20 cellular contexts compared by ENCODE assay signal in the genomic region with DNA sequence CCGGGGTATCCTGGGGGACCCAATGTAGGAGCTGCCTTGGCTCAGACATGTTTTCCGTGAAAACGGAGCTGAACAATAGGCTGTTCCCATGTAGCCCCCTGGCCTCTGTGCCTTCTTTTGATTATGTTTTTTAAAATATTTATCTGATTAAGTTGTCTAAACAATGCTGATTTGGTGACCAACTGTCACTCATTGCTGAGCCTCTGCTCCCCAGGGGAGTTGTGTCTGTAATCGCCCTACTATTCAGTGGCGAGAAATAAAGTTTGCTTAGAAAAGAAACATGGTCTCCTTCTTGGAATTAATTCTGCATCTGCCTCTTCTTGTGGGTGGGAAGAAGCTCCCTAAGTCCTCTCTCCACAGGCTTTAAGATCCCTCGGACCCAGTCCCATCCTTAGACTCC. TPM values are rescaled to one million over a fixed set of nuclear protein-coding genes. Genes with fewer than 3 reads are reported as not detected.
DNase-seq lines count a peak whose midpoint lies in the region; ATAC-seq, FAIRE-seq and TF ChIP-seq lines count a peak whose summit lies in the region.
"Had no signal": no experiment of that assay in that cellular context is flagged by ENCODE, and none has a peak within 500 bp of the region (broad histone marks: within the 10 kb centered on the region; RNA-seq: fewer than 3 reads in every experiment).

No MANE protein-coding gene starts in this region.

- peaks cover 0 to 1% of the 10 kb centered on the region in 2 donors for H3K27me3 Mint-ChIP-seq in CD8-positive, alpha-beta memory T cell
- H3K27me3 Mint-ChIP-seq in activated B cell treated with CpG ODN at 0.5 μM for 24 hours (no peaks in the 10 kb centered on the region), immature natural killer cell (ENCODE audit: low read depth in 3 of 3) (peaks cover 6 to 13% (median 10%) of the 10 kb centered on the region in 3 donors)

- peaks cover 14 to 60% (median 16%) of the 10 kb centered on the region in 3 donors for H3K36me3 Mint-ChIP-seq in CD8-positive, alpha-beta memory T cell
- H3K36me3 Mint-ChIP-seq in activated B cell treated with CpG ODN at 0.5 μM for 24 hours (ENCODE audit: low read depth) (peaks cover 67% of the 10 kb centered on the region), immature natural killer cell (peaks cover 10 to 13% (median 10%) of the 10 kb centered on the region in 3 donors)

- H3K9me3 ChIP-seq in BLaER1, result no peaks in the 10 kb centered on the region
- H3K9me3 ChIP-seq in CD8-positive, alpha-beta memory T cell (ENCODE audit: low read length), result no peaks in the 10 kb centered on the region
- H3K9me3 ChIP-seq in colonic mucosa, result no peaks in the 10 kb centered on the region
- H3K9me3 ChIP-seq in prostate gland, result no peaks in the 10 kb centered on the region
- H3K9me3 ChIP-seq in HepG2 (ENCODE audit: low read length), result no peaks in the 10 kb centered on the region
- H3K9me3 ChIP-seq: BE2C, tibial nerve had no signal

- H3K4me1 ChIP-seq in BLaER1 (peaks cover 94% of the 10 kb centered on the region), colonic mucosa (peaks cover 4% of the 10 kb centered on the region), prostate gland (replicated peaks) (no peaks in the 10 kb centered on the region), HepG2 (ENCODE audit: insufficient read depth, low read length) (peaks cover 25% of the 10 kb centered on the region)
- H3K4me1 ChIP-seq in CD8-positive, alpha-beta memory T cell (ENCODE audit: insufficient read depth, low read length), result peaks cover 77% of the 10 kb centered on the region

- no TSS peak for BruUV-seq in HepG2 (replicated peaks; lab: Mats Ljungman, UMichigan)

- TF ChIP-seq RAD21 in HepG2 (CRISPR knock-in tag; IDR thresholded peaks at IDR 0.05), result no peak

- H3K27ac Mint-ChIP-seq in CD8-positive, alpha-beta memory T cell, result peak overlapping the region; percentile 73 to 99 (median 92)
- H3K27ac Mint-ChIP-seq in activated B cell treated with CpG ODN at 0.5 μM for 24 hours, result peak overlapping the region; percentile 94
- peak overlapping the region in 5 of 6 donors; percentile 48 to 96 (median 82) for H3K27ac Mint-ChIP-seq in immature natural killer cell

- H3K36me3 ChIP-seq in BLaER1 (peaks cover 25% of the 10 kb centered on the region), colonic mucosa (no peaks in the 10 kb centered on the region), prostate gland (no peaks in the 10 kb centered on the region), HepG2 (replicated peaks in 1 of 2; ENCODE audit: control insufficient read depth in 1 of 2, insufficient read depth in 2 of 2, low read length in 2 of 2) (no peaks in the 10 kb centered on the region)
- peaks cover 5% of the 10 kb centered on the region for H3K36me3 ChIP-seq in CD8-positive, alpha-beta memory T cell (ENCODE audit: insufficient read depth, low read length)
- H3K36me3 ChIP-seq: BE2C, tibial nerve had no signal

- ATAC-seq in activated B cell treated with CpG ODN at 0.5 μM for 24 hours (ENCODE audit: low read depth) (no peak), HepG2 (no peak)
- ATAC-seq: left cardiac atrium had no signal

- H3K4me3 Mint-ChIP-seq in CD8-positive, alpha-beta memory T cell, result peak overlapping the region; percentile 75 to 100 (median 99)
- H3K4me3 Mint-ChIP-seq in activated B cell treated with CpG ODN at 0.5 μM for 24 hours (peak overlapping the region; percentile 78), immature natural killer cell (peak overlapping the region; percentile 33 to 70 (median 54))

- POLR2A ChIA-PET in CD8-positive, alpha-beta memory T cell (lab: Charles Lee), result interaction anchor here (0.6 to 7.6 kb wide), 7 partner anchors 10 to 249 kb away, joined by 3 to 91 read pairs (median 7); partner anchors contain the start of genes MPIG6B and NCR3
- POLR2A ChIA-PET in activated B cell treated with CpG ODN at 0.5 μM for 24 hours (lab: Charles Lee) (interaction anchor here (0.6 to 26.0 kb wide), 7 partner anchors 1 to 271 kb away, joined by 3 to 1155 read pairs (median 234); partner anchors contain the start of genes BAG6, LST1, LTA and LTB), HepG2 (lab: Yijun Ruan, JAX) (interaction anchor here (1.6 to 2.3 kb wide), 3 partner anchors 20 to 87 kb away, joined by 4 to 9 read pairs (median 6); partner anchors contain the start of genes DDX39B and GPANK1)

- H3K27me3 ChIP-seq in BLaER1 (no peaks in the 10 kb centered on the region), colonic mucosa (no peaks in the 10 kb centered on the region), prostate gland (replicated peaks; ENCODE audit: insufficient read depth) (no peaks in the 10 kb centered on the region), HepG2 (ENCODE audit: control insufficient read depth in 1 of 2, insufficient read depth in 2 of 2, low read length in 2 of 2) (peaks cover 20 to 93% of the 10 kb centered on the region in 2 experiments)
- no peaks in the 10 kb centered on the region for H3K27me3 ChIP-seq in CD8-positive, alpha-beta memory T cell (ENCODE audit: insufficient read depth, low read length, poor library complexity, severe bottlenecking)
- H3K27me3 ChIP-seq: BE2C, tibial nerve had no signal

- peak overlapping the region; percentile 98 for H3K4me2 ChIP-seq in BLaER1
- no peak overlapping the region for H3K4me2 ChIP-seq in HepG2 (ENCODE audit: low read depth, low read length)

- no peak overlapping the region for H2AFZ ChIP-seq in HepG2 (ENCODE audit: low read length)

- in situ Hi-C loops in HepG2 (cut with HindIII; ENCODE audit: extremely low pct_ligation_motif_present, low pct_unique_long_range_greater_than_20kb), result no loop called here

- H3K4me1 Mint-ChIP-seq in CD8-positive, alpha-beta memory T cell, result peaks cover 80 to 90% (median 83%) of the 10 kb centered on the region in 3 donors
- H3K4me1 Mint-ChIP-seq in activated B cell treated with CpG ODN at 0.5 μM for 24 hours, result peaks cover 85% of the 10 kb centered on the region
- peaks cover 91 to 94% of the 10 kb centered on the region in 2 donors for H3K4me1 Mint-ChIP-seq in immature natural killer cell

- DNase-seq in CD8-positive, alpha-beta memory T cell, result no peak
- DNase-seq in activated B cell treated with CpG ODN at 0.5 μM for 24 hours (no peak), immature natural killer cell (no peak), colonic mucosa (no peak), nucleus accumbens (lab: John Stamatoyannopoulos, UW) (no peak), prostate gland (ENCODE audit: low spot score) (no peak), HepG2 (ENCODE audit: low spot score) (no peak)
- DNase-seq: activated CD4-positive, alpha-beta T cell treated with anti-CD3 and anti-CD28 coated beads, Interleukin-2, amount 50 U/mL, for 4 hours; BE2C; head of caudate nucleus; left cardiac atrium; NCI-H187 treated with DMSO at 0.1 percent for 48 hours; NCI-H526 had no signal

- no peak for TF ChIP-seq EP300 in HepG2 (IDR thresholded peaks at IDR 0.05; ENCODE audit: low read depth in 2 of 2, low read length in 2 of 2)
- TF ChIP-seq EP300 in HepG2 (CRISPR knock-in tag; IDR thresholded peaks at IDR 0.05; ENCODE audit: borderline replicate concordance), result no peak

- H4K20me1 ChIP-seq in BLaER1 (0 out of 2 replicates have a peak, but pooled peaks cover 7% of the 10 kb centered on the region), HepG2 (ENCODE audit: insufficient read depth, low read length) (no peaks in the 10 kb centered on the region)

- 81% methylated on average over 6 of the region's 6 CpGs for WGBS in prostate gland
- WGBS in HepG2 (ENCODE audit: low lambda C conversion rate), result 54% methylated on average over 6 of the region's 6 CpGs

- TF ChIP-seq CTCF in activated B cell treated with CpG ODN at 0.5 μM for 24 hours (IDR thresholded peaks at IDR 0.05) (no peak), colonic mucosa (IDR thresholded peaks at IDR 0.05) (no peak), prostate gland (IDR thresholded peaks at IDR 0.05) (no peak), HepG2 (CRISPR knock-in tag; IDR thresholded peaks at IDR 0.05) (no peak)

- no peaks in the 10 kb centered on the region for H3K9me3 Mint-ChIP-seq in CD8-positive, alpha-beta memory T cell
- no peaks in the 10 kb centered on the region for H3K9me3 Mint-ChIP-seq in activated B cell treated with CpG ODN at 0.5 μM for 24 hours
- no peaks in the 10 kb centered on the region for H3K9me3 Mint-ChIP-seq in immature natural killer cell

- CTCF ChIA-PET in CD8-positive, alpha-beta memory T cell (lab: Charles Lee), result interaction anchor here (1.7 to 19.7 kb wide), 3 partner anchors 14 to 84 kb away, joined by 6 to 692 read pairs (median 576); partner anchors contain the start of genes ATP6V1G2, DDX39B, LST1 and LTA
- CTCF ChIA-PET in activated B cell treated with CpG ODN at 0.5 μM for 24 hours (lab: Charles Lee), result interaction anchor here (0.7 to 25.7 kb wide), 4 partner anchors 10 to 252 kb away, joined by 4 to 611 read pairs (median 294); partner anchors contain the start of genes ATP6V1G2, DDX39B, NCR3 and NFKBIL1
- CTCF ChIA-PET in HepG2 (lab: Yijun Ruan, JAX; ENCODE audit: low intra/inter-chr PET ratio, low total read pairs), result no interaction called here

- no peak for TF ChIP-seq POLR2A in prostate gland (IDR thresholded peaks at IDR 0.05)
- no peak for TF ChIP-seq POLR2A in HepG2 (IDR thresholded peaks at IDR 0.05; ENCODE audit: insufficient read depth in 1 of 2, low read depth in 2 of 2, low read length in 2 of 2)

- FAIRE-seq in HepG2 (lab: Jason Lieb, UNC), result no peak

- no peak overlapping the region for H3K27ac ChIP-seq in BLaER1
- peak overlapping the region; percentile 13 for H3K27ac ChIP-seq in CD8-positive, alpha-beta memory T cell (ENCODE audit: low read depth, low read length)
- no peak overlapping the region for H3K27ac ChIP-seq in colonic mucosa
- no peak overlapping the region for H3K27ac ChIP-seq in prostate gland
- no peak overlapping the region for H3K27ac ChIP-seq in HepG2 (ENCODE audit: extremely low read length, insufficient read depth, low read length)
- H3K27ac ChIP-seq: tibial nerve had no signal

- no peak overlapping the region for H3K9ac ChIP-seq in BLaER1
- no peak overlapping the region for H3K9ac ChIP-seq in colonic mucosa (ENCODE audit: low read depth in 2 of 2, low read length in 2 of 2)
- H3K9ac ChIP-seq in HepG2 (ENCODE audit: insufficient read depth, low read depth, low read length), result no peak overlapping the region

- H3K79me2 ChIP-seq in HepG2 (ENCODE audit: insufficient read depth, low read length), result no peaks in the 10 kb centered on the region

- intact Hi-C loops in activated B cell treated with CpG ODN at 0.5 μM for 24 hours (cut with micrococcal nuclease), result no loop called here
- intact Hi-C loops in colonic mucosa (cut with DNase I), result no loop called here
- intact Hi-C loops in prostate gland (cut with DNase I), result no loop called here
- intact Hi-C loops in HepG2 (cut with micrococcal nuclease; ENCODE audit: unreplicated experiment), result no loop called here

- no peak overlapping the region for H3K4me3 ChIP-seq in BLaER1
- no peak overlapping the region for H3K4me3 ChIP-seq in CD8-positive, alpha-beta memory T cell (ENCODE audit: low read length)
- no peak overlapping the region for H3K4me3 ChIP-seq in colonic mucosa
- H3K4me3 ChIP-seq in prostate gland, result no peak overlapping the region
- no peak overlapping the region for H3K4me3 ChIP-seq in HepG2 (replicated peaks in 1 of 3; ENCODE audit: insufficient read depth in 1 of 3, low read depth in 2 of 3, low read length in 3 of 3)
- H3K4me3 ChIP-seq: tibial nerve had no signal

RNA-seq across cellular contexts. Expression of gene TNF, which starts 2.7 kb away (rescaled TPM):
- 100 to 1,000 TPM; 207 to 215 TPM for total RNA-seq in CD8-positive, alpha-beta memory T cell
- polyA plus RNA-seq in CD8-positive, alpha-beta memory T cell, result 7.9 TPM
- total RNA-seq in activated B cell treated with CpG ODN at 0.5 μM for 24 hours (135 and 139 TPM in 2 replicates), colonic mucosa (1 to 10 TPM in 1 of 2 donors, under 1 TPM in 1; 0.48 to 1.4 TPM), prostate gland (under 1 TPM in 1 of 2 donors, not detected in 1; 0.23 TPM), HepG2 (2016; rRNA removed; fragmentation: Illumina TruSeq; extraction: Trizol) (not detected in 2 replicates)
- polyA plus RNA-seq in immature natural killer cell (1 to 10 TPM; 2.1 to 5.9 (median 5.6) TPM), HepG2 (2011; rRNA removed) (not detected in 2 replicates)
- total RNA-seq in HepG2 (2016; cell fraction: cytosol; rRNA removed; fragmentation: Illumina TruSeq; extraction: Trizol; ENCODE audit: low read depth), result not detected in 2 replicates
- total RNA-seq in HepG2 (2016; cell fraction: insoluble cytoplasmic fraction; rRNA removed; fragmentation: Illumina TruSeq; extraction: Trizol), result 0.09 and 0.10 TPM in 2 replicates
- 0.15 TPM in 1 of 2 replicates, not detected in the other for total RNA-seq in HepG2 (2016; cell fraction: membrane; rRNA removed; fragmentation: Illumina TruSeq; extraction: Trizol)
- total RNA-seq in HepG2 (2016; cell fraction: nucleus; rRNA removed; fragmentation: Illumina TruSeq; extraction: Trizol), result not detected in 2 replicates
- polyA plus RNA-seq in HepG2 (2011; cell fraction: cytosol; rRNA removed), result not detected in 2 replicates
- polyA plus RNA-seq in HepG2 (2011; cell fraction: nucleus; rRNA removed), result not detected in 2 replicates
- not detected in 2 replicates for polyA plus RNA-seq in HepG2 (2012)
- not detected in 2 replicates for polyA plus RNA-seq in HepG2 (2016; cell fraction: cytosol; fragmentation: Illumina TruSeq; extraction: Trizol; ENCODE audit: low read depth)
- not detected in 2 replicates for polyA plus RNA-seq in HepG2 (2016; cell fraction: insoluble cytoplasmic fraction; fragmentation: Illumina TruSeq; extraction: Trizol; ENCODE audit: low read depth)
- polyA plus RNA-seq in HepG2 (2016; cell fraction: membrane; fragmentation: Illumina TruSeq; extraction: Trizol; ENCODE audit: low read depth), result not detected in 2 replicates
- polyA plus RNA-seq in HepG2 (2016; cell fraction: nucleus; fragmentation: Illumina TruSeq; extraction: Trizol; ENCODE audit: insufficient read depth, low read depth), result 0.28 TPM in 1 of 2 replicates, not detected in the other
- polyA minus RNA-seq in HepG2 (2011; rRNA and poly(A)+ RNA removed; ENCODE audit: low replicate concordance), result 0.26 TPM in 1 of 2 replicates, not detected in the other
- not detected in 2 replicates for polyA minus RNA-seq in HepG2 (2011; cell fraction: cytosol; rRNA and poly(A)+ RNA removed)
- not detected in 2 replicates for polyA minus RNA-seq in HepG2 (2011; cell fraction: nucleus; rRNA and poly(A)+ RNA removed)
- total RNA-seq: chondrocyte, tibial nerve had no signal

RNA-seq across cellular contexts. Expression of gene LTB, which starts 4.2 kb away (rescaled TPM):
- 100 to 1,000 TPM; 196 to 206 TPM for total RNA-seq in CD8-positive, alpha-beta memory T cell
- polyA plus RNA-seq in CD8-positive, alpha-beta memory T cell, result 1,182 TPM
- total RNA-seq in activated B cell treated with CpG ODN at 0.5 μM for 24 hours, result 155 and 177 TPM in 2 replicates
- polyA plus RNA-seq in immature natural killer cell, result 100 to 1,000 TPM; 132 to 137 (median 133) TPM
- 1 to 10 TPM; 3.4 to 5.7 TPM for total RNA-seq in colonic mucosa
- under 1 TPM in 1 of 2 donors, not detected in 1; 0.97 TPM for total RNA-seq in prostate gland
- total RNA-seq in HepG2 (2016; rRNA removed; fragmentation: Illumina TruSeq; extraction: Trizol), result 0.22 TPM in 1 of 2 replicates, not detected in the other
- total RNA-seq in HepG2 (2016; cell fraction: cytosol; rRNA removed; fragmentation: Illumina TruSeq; extraction: Trizol; ENCODE audit: low read depth), result not detected in 2 replicates
- 0.13 and 0.46 TPM in 2 replicates for total RNA-seq in HepG2 (2016; cell fraction: insoluble cytoplasmic fraction; rRNA removed; fragmentation: Illumina TruSeq; extraction: Trizol)
- not detected in 2 replicates for total RNA-seq in HepG2 (2016; cell fraction: membrane; rRNA removed; fragmentation: Illumina TruSeq; extraction: Trizol)
- not detected in 2 replicates for total RNA-seq in HepG2 (2016; cell fraction: nucleus; rRNA removed; fragmentation: Illumina TruSeq; extraction: Trizol)
- polyA plus RNA-seq in HepG2 (2011; rRNA removed), result 0.09 and 0.30 TPM in 2 replicates
- polyA plus RNA-seq in HepG2 (2011; cell fraction: cytosol; rRNA removed), result 0.19 and 0.27 TPM in 2 replicates
- 0.54 TPM in 1 of 2 replicates, not detected in the other for polyA plus RNA-seq in HepG2 (2011; cell fraction: nucleus; rRNA removed)
- polyA plus RNA-seq in HepG2 (2012), result 0.29 TPM in 1 of 2 replicates, not detected in the other
- 0.15 and 0.16 TPM in 2 replicates for polyA plus RNA-seq in HepG2 (2016; cell fraction: cytosol; fragmentation: Illumina TruSeq; extraction: Trizol; ENCODE audit: low read depth)
- 0.41 TPM in 1 of 2 replicates, not detected in the other for polyA plus RNA-seq in HepG2 (2016; cell fraction: insoluble cytoplasmic fraction; fragmentation: Illumina TruSeq; extraction: Trizol; ENCODE audit: low read depth)
- polyA plus RNA-seq in HepG2 (2016; cell fraction: membrane; fragmentation: Illumina TruSeq; extraction: Trizol; ENCODE audit: low read depth), result 0.20 and 0.23 TPM in 2 replicates
- polyA plus RNA-seq in HepG2 (2016; cell fraction: nucleus; fragmentation: Illumina TruSeq; extraction: Trizol; ENCODE audit: insufficient read depth, low read depth), result not detected in 2 replicates
- not detected in 2 replicates for polyA minus RNA-seq in HepG2 (2011; rRNA and poly(A)+ RNA removed; ENCODE audit: low replicate concordance)
- not detected in 2 replicates for polyA minus RNA-seq in HepG2 (2011; cell fraction: cytosol; rRNA and poly(A)+ RNA removed)
- not detected in 2 replicates for polyA minus RNA-seq in HepG2 (2011; cell fraction: nucleus; rRNA and poly(A)+ RNA removed)
- total RNA-seq: chondrocyte, RPMI7951, tibial nerve had no signal

RNA-seq across cellular contexts. Expression of gene LTA, which starts 6.0 kb away (rescaled TPM):
- total RNA-seq in CD8-positive, alpha-beta memory T cell, result 100 to 1,000 TPM; 839 to 854 TPM
- 23.3 TPM for polyA plus RNA-seq in CD8-positive, alpha-beta memory T cell
- 60.4 and 66.0 TPM in 2 replicates for total RNA-seq in activated B cell treated with CpG ODN at 0.5 μM for 24 hours
- 1 to 10 TPM; 1.4 to 6.6 (median 3.1) TPM for polyA plus RNA-seq in immature natural killer cell
- 1 to 10 TPM in 1 of 2 donors, under 1 TPM in 1; 0.35 to 2.4 TPM for total RNA-seq in colonic mucosa
- total RNA-seq in prostate gland, result 1 to 10 TPM in 1 of 2 donors, not detected in 1; 1.2 TPM
- not detected in 2 replicates for total RNA-seq in HepG2 (2016; rRNA removed; fragmentation: Illumina TruSeq; extraction: Trizol)
- not detected in 2 replicates for total RNA-seq in HepG2 (2016; cell fraction: cytosol; rRNA removed; fragmentation: Illumina TruSeq; extraction: Trizol; ENCODE audit: low read depth)
- total RNA-seq in HepG2 (2016; cell fraction: insoluble cytoplasmic fraction; rRNA removed; fragmentation: Illumina TruSeq; extraction: Trizol), result not detected in 2 replicates
- total RNA-seq in HepG2 (2016; cell fraction: membrane; rRNA removed; fragmentation: Illumina TruSeq; extraction: Trizol), result not detected in 2 replicates
- total RNA-seq in HepG2 (2016; cell fraction: nucleus; rRNA removed; fragmentation: Illumina TruSeq; extraction: Trizol), result not detected in 2 replicates
- 0.09 TPM in 1 of 2 replicates, not detected in the other for polyA plus RNA-seq in HepG2 (2011; rRNA removed)
- 0.04 TPM in 1 of 2 replicates, not detected in the other for polyA plus RNA-seq in HepG2 (2011; cell fraction: cytosol; rRNA removed)
- polyA plus RNA-seq in HepG2 (2011; cell fraction: nucleus; rRNA removed), result 0.09 TPM in 1 of 2 replicates, not detected in the other
- 0.09 TPM in 1 of 2 replicates, not detected in the other for polyA plus RNA-seq in HepG2 (2012)
- not detected in 2 replicates for polyA plus RNA-seq in HepG2 (2016; cell fraction: cytosol; fragmentation: Illumina TruSeq; extraction: Trizol; ENCODE audit: low read depth)
- polyA plus RNA-seq in HepG2 (2016; cell fraction: insoluble cytoplasmic fraction; fragmentation: Illumina TruSeq; extraction: Trizol; ENCODE audit: low read depth), result not detected in 2 replicates
- polyA plus RNA-seq in HepG2 (2016; cell fraction: membrane; fragmentation: Illumina TruSeq; extraction: Trizol; ENCODE audit: low read depth), result not detected in 2 replicates
- polyA plus RNA-seq in HepG2 (2016; cell fraction: nucleus; fragmentation: Illumina TruSeq; extraction: Trizol; ENCODE audit: insufficient read depth, low read depth), result not detected in 2 replicates
- polyA minus RNA-seq in HepG2 (2011; rRNA and poly(A)+ RNA removed; ENCODE audit: low replicate concordance), result not detected in 2 replicates
- not detected in 2 replicates for polyA minus RNA-seq in HepG2 (2011; cell fraction: cytosol; rRNA and poly(A)+ RNA removed)
- polyA minus RNA-seq in HepG2 (2011; cell fraction: nucleus; rRNA and poly(A)+ RNA removed), result not detected in 2 replicates
- total RNA-seq: chondrocyte, epithelial cell of proximal tubule, left cardiac atrium, renal cortical epithelial cell, RPMI7951, tibial nerve had no signal

RNA-seq across cellular contexts. Expression of gene LST1, which starts 8.0 kb away (rescaled TPM):
- 10 to 100 TPM; 22.0 to 22.4 TPM for total RNA-seq in CD8-positive, alpha-beta memory T cell
- 49.6 TPM for polyA plus RNA-seq in CD8-positive, alpha-beta memory T cell
- 7.8 and 8.4 TPM in 2 replicates for total RNA-seq in activated B cell treated with CpG ODN at 0.5 μM for 24 hours
- polyA plus RNA-seq in immature natural killer cell, result 10 to 100 TPM; 20.3 to 44.8 (median 42.3) TPM
- total RNA-seq in colonic mucosa, result 1 to 10 TPM; 4.8 to 9.2 TPM
- total RNA-seq in prostate gland, result 1 to 10 TPM in 1 of 2 donors, not detected in 1; 3.1 TPM
- not detected in 2 replicates for total RNA-seq in HepG2 (2016; rRNA removed; fragmentation: Illumina TruSeq; extraction: Trizol)
- total RNA-seq in HepG2 (2016; cell fraction: cytosol; rRNA removed; fragmentation: Illumina TruSeq; extraction: Trizol; ENCODE audit: low read depth), result not detected in 2 replicates
- total RNA-seq in HepG2 (2016; cell fraction: insoluble cytoplasmic fraction; rRNA removed; fragmentation: Illumina TruSeq; extraction: Trizol), result not detected in 2 replicates
- total RNA-seq in HepG2 (2016; cell fraction: membrane; rRNA removed; fragmentation: Illumina TruSeq; extraction: Trizol), result not detected in 2 replicates
- total RNA-seq in HepG2 (2016; cell fraction: nucleus; rRNA removed; fragmentation: Illumina TruSeq; extraction: Trizol), result not detected in 2 replicates
- polyA plus RNA-seq in HepG2 (2011; rRNA removed), result not detected in 2 replicates
- polyA plus RNA-seq in HepG2 (2011; cell fraction: cytosol; rRNA removed), result not detected in 2 replicates
- not detected in 2 replicates for polyA plus RNA-seq in HepG2 (2011; cell fraction: nucleus; rRNA removed)
- polyA plus RNA-seq in HepG2 (2012), result not detected in 2 replicates
- polyA plus RNA-seq in HepG2 (2016; cell fraction: cytosol; fragmentation: Illumina TruSeq; extraction: Trizol; ENCODE audit: low read depth), result not detected in 2 replicates
- not detected in 2 replicates for polyA plus RNA-seq in HepG2 (2016; cell fraction: insoluble cytoplasmic fraction; fragmentation: Illumina TruSeq; extraction: Trizol; ENCODE audit: low read depth)
- not detected in 2 replicates for polyA plus RNA-seq in HepG2 (2016; cell fraction: membrane; fragmentation: Illumina TruSeq; extraction: Trizol; ENCODE audit: low read depth)
- polyA plus RNA-seq in HepG2 (2016; cell fraction: nucleus; fragmentation: Illumina TruSeq; extraction: Trizol; ENCODE audit: insufficient read depth, low read depth), result not detected in 2 replicates
- polyA minus RNA-seq in HepG2 (2011; rRNA and poly(A)+ RNA removed; ENCODE audit: low replicate concordance), result not detected in 2 replicates
- not detected in 2 replicates for polyA minus RNA-seq in HepG2 (2011; cell fraction: cytosol; rRNA and poly(A)+ RNA removed)
- not detected in 2 replicates for polyA minus RNA-seq in HepG2 (2011; cell fraction: nucleus; rRNA and poly(A)+ RNA removed)
- total RNA-seq: chondrocyte, epithelial cell of proximal tubule, renal cortical epithelial cell, RPMI7951 had no signal

RNA-seq across cellular contexts. Expression of gene NCR3, which starts 14.7 kb away (rescaled TPM):
- total RNA-seq in CD8-positive, alpha-beta memory T cell, result 10 to 100 TPM; 22.4 to 26.3 TPM
- polyA plus RNA-seq in CD8-positive, alpha-beta memory T cell, result 328 TPM
- total RNA-seq in activated B cell treated with CpG ODN at 0.5 μM for 24 hours, result 10.0 and 11.2 TPM in 2 replicates
- polyA plus RNA-seq in immature natural killer cell, result 100 to 1,000 TPM; 393 to 414 (median 409) TPM
- total RNA-seq in colonic mucosa, result under 1 TPM; 0.67 to 0.90 TPM
- not detected for total RNA-seq in prostate gland
- not detected in 2 replicates for total RNA-seq in HepG2 (2016; rRNA removed; fragmentation: Illumina TruSeq; extraction: Trizol)
- not detected in 2 replicates for total RNA-seq in HepG2 (2016; cell fraction: cytosol; rRNA removed; fragmentation: Illumina TruSeq; extraction: Trizol; ENCODE audit: low read depth)
- total RNA-seq in HepG2 (2016; cell fraction: insoluble cytoplasmic fraction; rRNA removed; fragmentation: Illumina TruSeq; extraction: Trizol), result not detected in 2 replicates
- total RNA-seq in HepG2 (2016; cell fraction: membrane; rRNA removed; fragmentation: Illumina TruSeq; extraction: Trizol), result not detected in 2 replicates
- not detected in 2 replicates for total RNA-seq in HepG2 (2016; cell fraction: nucleus; rRNA removed; fragmentation: Illumina TruSeq; extraction: Trizol)
- not detected in 2 replicates for polyA plus RNA-seq in HepG2 (2011; rRNA removed)
- polyA plus RNA-seq in HepG2 (2011; cell fraction: cytosol; rRNA removed), result not detected in 2 replicates
- polyA plus RNA-seq in HepG2 (2011; cell fraction: nucleus; rRNA removed), result not detected in 2 replicates
- not detected in 2 replicates for polyA plus RNA-seq in HepG2 (2012)
- polyA plus RNA-seq in HepG2 (2016; cell fraction: cytosol; fragmentation: Illumina TruSeq; extraction: Trizol; ENCODE audit: low read depth), result not detected in 2 replicates
- not detected in 2 replicates for polyA plus RNA-seq in HepG2 (2016; cell fraction: insoluble cytoplasmic fraction; fragmentation: Illumina TruSeq; extraction: Trizol; ENCODE audit: low read depth)
- polyA plus RNA-seq in HepG2 (2016; cell fraction: membrane; fragmentation: Illumina TruSeq; extraction: Trizol; ENCODE audit: low read depth), result not detected in 2 replicates
- not detected in 2 replicates for polyA plus RNA-seq in HepG2 (2016; cell fraction: nucleus; fragmentation: Illumina TruSeq; extraction: Trizol; ENCODE audit: insufficient read depth, low read depth)
- not detected in 2 replicates for polyA minus RNA-seq in HepG2 (2011; rRNA and poly(A)+ RNA removed; ENCODE audit: low replicate concordance)
- not detected in 2 replicates for polyA minus RNA-seq in HepG2 (2011; cell fraction: cytosol; rRNA and poly(A)+ RNA removed)
- not detected in 2 replicates for polyA minus RNA-seq in HepG2 (2011; cell fraction: nucleus; rRNA and poly(A)+ RNA removed)
- total RNA-seq: chondrocyte, Daoy, epithelial cell of proximal tubule, renal cortical epithelial cell, tibial nerve had no signal

Comparison
In these comparisons a context has a peak if more than half of its experiments do, and no peak if none do; other contexts are left out.
1. RNA of gene TNF, which starts 2.7 kb away (total RNA-seq): 207 to 215 TPM in CD8-positive, alpha-beta memory T cell and 135 to 139 TPM in activated B cell treated with CpG ODN at 0.5 μM for 24 hours; 0.48 to 1.4 TPM in colonic mucosa, 0.23 TPM in prostate gland and 0.09 to 0.15 TPM in HepG2; every median in the first group is over 10 times any median in the second.
2. RNA of gene LTB, which starts 4.2 kb away (total RNA-seq): 196 to 206 TPM in CD8-positive, alpha-beta memory T cell and 155 to 177 TPM in activated B cell treated with CpG ODN at 0.5 μM for 24 hours; 3.4 to 5.7 TPM in colonic mucosa, 0.97 TPM in prostate gland and 0.13 to 0.46 TPM in HepG2; every median in the first group is over 10 times any median in the second.
3. RNA of gene LTA, which starts 6.0 kb away (total RNA-seq): 839 to 854 TPM in CD8-positive, alpha-beta memory T cell and 60.4 to 66.0 TPM in activated B cell treated with CpG ODN at 0.5 μM for 24 hours; 0.35 to 2.4 TPM in colonic mucosa, 1.2 TPM in prostate gland and not detected in HepG2; every median in the first group is over 10 times any median in the second.
4. Peak in every context shown above with its lines, with median percentiles within 50 percentile points of each other: H3K27ac Mint-ChIP-seq and H3K4me3 Mint-ChIP-seq.